Comparison of ENCODE assay signal across 14 cellular contexts in the genomic region with DNA sequence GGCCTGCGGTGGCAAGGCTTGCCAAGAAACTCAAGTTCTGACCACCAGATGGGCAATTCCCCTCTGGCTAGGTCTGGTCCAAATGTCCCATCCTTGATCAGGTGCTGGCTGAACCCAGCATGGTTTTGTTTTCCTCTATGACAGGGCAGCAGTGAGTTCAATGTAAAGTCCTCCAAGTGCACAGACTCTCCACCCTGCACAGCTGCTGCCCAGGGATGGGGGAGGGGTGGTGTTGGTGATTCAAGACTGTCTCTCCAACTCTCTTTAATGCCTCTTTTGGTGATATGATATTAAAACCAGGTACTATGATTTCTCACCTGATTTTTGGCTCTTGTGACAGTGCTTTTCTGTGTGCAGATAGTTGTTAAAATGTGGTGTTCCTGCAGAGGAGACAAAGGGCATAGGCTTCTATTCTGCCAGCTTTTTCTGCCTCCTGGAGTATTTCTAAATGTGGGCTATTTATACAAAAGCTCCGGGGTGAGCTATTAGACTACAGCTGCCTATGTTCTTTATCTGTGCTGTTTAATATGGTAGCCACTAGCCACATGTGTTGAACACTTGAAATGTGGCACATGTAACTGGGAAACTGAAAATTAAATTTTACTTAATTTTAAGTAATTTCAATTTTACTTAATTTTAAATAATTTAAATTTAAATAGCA.
DNase-seq lines count a peak whose midpoint lies in the region; ATAC-seq and TF ChIP-seq lines count a peak whose summit lies in the region.
"Had no signal": no experiment of that assay in that cellular context is flagged by ENCODE, and none has a peak within 500 bp of the region (broad histone marks: within the 10 kb centered on the region; RNA-seq: fewer than 3 reads in every experiment).

No MANE protein-coding gene starts in this region.

- H3K4me1 ChIP-seq in BE2C, result no peaks in the 10 kb centered on the region
- H3K4me1 ChIP-seq: HAP-1 had no signal

- no peaks in the 10 kb centered on the region for H3K36me3 ChIP-seq in BE2C
- H3K36me3 ChIP-seq: HAP-1 had no signal

- no peak for TF ChIP-seq CTCF in BE2C (IDR thresholded peaks at IDR 0.05; ENCODE audit: low read depth, low read length)

- ATAC-seq in HG02759 (IDR thresholded peaks at IDR 0.05; ENCODE audit: unreplicated experiment) (no peak), left lobe of liver (no peak), GM18870 (IDR thresholded peaks at IDR 0.05; ENCODE audit: unreplicated experiment) (no peak)
- ATAC-seq: PC-3 had no signal

- peak; percentile 84 for DNase-seq in DMS 273 (lab: John Stamatoyannopoulos, UW; ENCODE audit: unreplicated experiment)
- DNase-seq in NCI-H1092 (lab: John Stamatoyannopoulos, UW), result peak; percentile 42
- DNase-seq in NCI-H748 treated with DMSO at 0.1 percent for 48 hours (lab: John Stamatoyannopoulos, UW), result peak; percentile 21
- DNase-seq in left kidney (ENCODE audit: low read depth, low spot score), result peak; percentile 33
- DNase-seq in BE2C, result no peak
- DNase-seq in left lobe of liver (ENCODE audit: low spot score), result no peak
- DNase-seq: activated CD4-positive, alpha-beta memory T cell treated with anti-CD3 and anti-CD28 coated beads, Interleukin-2, amount 10 ng/mL, durations not matched to agents 7 days and 5 days; cerebellar nuclear complex; NCI-H1048; PC-3 had no signal

- no peak overlapping the region for H3K4me3 ChIP-seq in BE2C (ENCODE audit: low read depth, low read length)
- H3K4me3 ChIP-seq: HAP-1, smooth muscle cell had no signal

- H3K9me3 ChIP-seq in BE2C, result no peaks in the 10 kb centered on the region

- H3K27me3 ChIP-seq in BE2C, result no peaks in the 10 kb centered on the region

Comparison
In these comparisons a context has a peak if more than half of its experiments do, and no peak if none do; other contexts are left out.
1. DNase-seq: peak in DMS 273 (single experiment), NCI-H1092 (single experiment), NCI-H748 treated with DMSO at 0.1 percent for 48 hours (single experiment) and left kidney (single experiment); none in BE2C (single experiment) and left lobe of liver (single experiment).